Comparison of ENCODE assay signal across 8 cellular contexts in the genomic region with DNA sequence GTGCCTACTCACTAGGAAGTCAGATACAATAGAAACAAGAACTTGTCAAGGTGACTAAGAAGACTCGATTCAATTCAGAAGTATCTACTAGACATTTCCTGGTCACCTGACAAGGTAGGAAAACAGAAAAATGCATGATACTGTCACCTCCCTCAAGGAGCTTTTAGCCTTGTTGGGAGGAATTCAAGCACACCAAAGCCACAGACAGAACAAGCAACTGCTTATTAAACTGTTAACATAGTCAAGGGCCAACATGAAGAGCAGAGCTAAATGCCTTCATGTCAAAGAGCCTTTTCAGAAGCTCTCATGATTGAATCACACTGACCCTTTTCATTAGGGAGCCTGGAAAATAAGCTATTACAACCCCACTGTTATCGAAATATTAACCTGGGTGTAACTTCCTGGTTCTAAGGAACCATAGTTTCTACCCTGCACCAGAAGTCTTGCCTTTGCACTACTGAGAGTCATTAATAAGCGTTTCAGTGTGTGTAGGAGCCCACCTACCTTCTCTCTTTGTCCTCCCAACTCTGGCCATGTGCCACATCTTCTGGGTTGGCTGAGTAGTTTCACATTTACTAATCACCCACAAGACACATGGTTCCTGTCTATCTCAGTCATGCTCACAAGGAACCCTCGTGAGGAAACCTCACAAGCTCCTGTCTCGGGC. TPM values are rescaled to one million over a fixed set of nuclear protein-coding genes. Genes with fewer than 3 reads are reported as not detected.
DNase-seq lines count a peak whose midpoint lies in the region; ATAC-seq and TF ChIP-seq lines count a peak whose summit lies in the region.

No MANE protein-coding gene starts in this region.

- no peaks in the 10 kb centered on the region for H3K36me3 ChIP-seq in GM23338 (ENCODE audit: insufficient read depth)
- H3K36me3 ChIP-seq in osteoblast (ENCODE audit: insufficient read depth, low read length), result no peaks in the 10 kb centered on the region

- no peaks in the 10 kb centered on the region for H3K36me3 Mint-ChIP-seq in GM23338 (ENCODE audit: low read depth)
- H3K36me3 Mint-ChIP-seq in activated naive CD4-positive, alpha-beta T cell treated with anti-CD3 and anti-CD28 coated beads, Interleukin-2, amount 10 ng/mL, durations not matched to agents 7 days and 5 days, result no peaks in the 10 kb centered on the region

- H3K4me1 ChIP-seq in GM23338 (ENCODE audit: insufficient read depth) (peaks cover 7% of the 10 kb centered on the region; the same call in 1 of the 2 replicates), osteoblast (ENCODE audit: insufficient read depth, low read length) (peaks cover 20% of the 10 kb centered on the region)

- H3K9me3 ChIP-seq in osteoblast (ENCODE audit: low read depth, low read length), result no peaks in the 10 kb centered on the region

- TF ChIP-seq POLR2A in NB4 (IDR thresholded peaks at IDR 0.05; ENCODE audit: extremely low read depth, insufficient read length), result no peak

- H2AFZ ChIP-seq in GM23338 (0 out of 2 replicates have a peak overlapping the region, but pooled peaks have one; percentile 8), osteoblast (ENCODE audit: low read length) (peak overlapping the region; percentile 61)

- no peaks in the 10 kb centered on the region for H3K9me3 Mint-ChIP-seq in GM23338
- no peaks in the 10 kb centered on the region for H3K9me3 Mint-ChIP-seq in activated naive CD4-positive, alpha-beta T cell treated with anti-CD3 and anti-CD28 coated beads, Interleukin-2, amount 10 ng/mL, durations not matched to agents 7 days and 5 days

- no peaks in the 10 kb centered on the region for H3K9me2 ChIP-seq in GM23338 (ENCODE audit: insufficient read depth)

- H3K27ac Mint-ChIP-seq in GM23338, result no peak overlapping the region
- H3K27ac Mint-ChIP-seq in activated naive CD4-positive, alpha-beta T cell treated with anti-CD3 and anti-CD28 coated beads, Interleukin-2, amount 10 ng/mL, durations not matched to agents 7 days and 5 days, result peak overlapping the region; percentile 81

- H3K4me1 Mint-ChIP-seq in GM23338, result peaks cover 18% of the 10 kb centered on the region
- peaks cover 51% of the 10 kb centered on the region for H3K4me1 Mint-ChIP-seq in activated naive CD4-positive, alpha-beta T cell treated with anti-CD3 and anti-CD28 coated beads, Interleukin-2, amount 10 ng/mL, durations not matched to agents 7 days and 5 days

- peak; percentile 74 for ATAC-seq in GM18511 (IDR thresholded peaks at IDR 0.05; ENCODE audit: unreplicated experiment)
- ATAC-seq in GM23338, result no peak

- H3F3A ChIP-seq in GM23338 (replicated peaks; ENCODE audit: low read depth), result no peaks in the 10 kb centered on the region

- TF ChIP-seq CTCF in GM23338 (conservative IDR thresholded peaks at IDR 0.05; ENCODE audit: low read depth in 2 of 2) (no peak), NB4 (IDR thresholded peaks at IDR 0.05; ENCODE audit: low read depth, low read length) (no peak), osteoblast (IDR thresholded peaks at IDR 0.05; ENCODE audit: extremely low read depth, low read depth, low read length) (no peak)

- in situ Hi-C loops in G401 (cut with HindIII; ENCODE audit: low sequenced_read_pairs), result no loop called here

- DNase-seq in GM23338 (ENCODE audit: low spot score) (no peak), NB4 (ENCODE audit: low read depth) (peak; percentile 57), osteoblast (ENCODE audit: insufficient read length, low spot score, missing footprints) (no peak), G401 (ENCODE audit: low spot score) (no peak), NCI-H510A (lab: John Stamatoyannopoulos, UW) (no peak), LoVo (ENCODE audit: low spot score) (no peak)
- DNase-seq in activated naive CD4-positive, alpha-beta T cell treated with anti-CD3 and anti-CD28 coated beads, Interleukin-2, amount 10 ng/mL, durations not matched to agents 7 days and 5 days, result peak; percentile 52

- no peaks in the 10 kb centered on the region for H3K79me2 ChIP-seq in GM23338 (replicated peaks; ENCODE audit: insufficient read depth)
- no peaks in the 10 kb centered on the region for H3K79me2 ChIP-seq in osteoblast (ENCODE audit: insufficient read depth, low read length)

- no peaks in the 10 kb centered on the region for H3K27me3 Mint-ChIP-seq in GM23338 (ENCODE audit: insufficient read depth, low read depth, poor library complexity)
- H3K27me3 Mint-ChIP-seq in activated naive CD4-positive, alpha-beta T cell treated with anti-CD3 and anti-CD28 coated beads, Interleukin-2, amount 10 ng/mL, durations not matched to agents 7 days and 5 days, result no peaks in the 10 kb centered on the region

- H3K4me2 ChIP-seq in GM23338 (no peak overlapping the region), osteoblast (ENCODE audit: insufficient read depth, low read length) (no peak overlapping the region)

- H3K27me3 ChIP-seq in GM23338 (ENCODE audit: insufficient read depth) (no peaks in the 10 kb centered on the region), osteoblast (ENCODE audit: insufficient read depth, low read length) (no peaks in the 10 kb centered on the region)

- no peak overlapping the region for H3K4me3 Mint-ChIP-seq in GM23338
- H3K4me3 Mint-ChIP-seq in activated naive CD4-positive, alpha-beta T cell treated with anti-CD3 and anti-CD28 coated beads, Interleukin-2, amount 10 ng/mL, durations not matched to agents 7 days and 5 days, result no peak overlapping the region

- H4K20me1 ChIP-seq in GM23338 (replicated peaks; ENCODE audit: insufficient read depth) (no peaks in the 10 kb centered on the region), osteoblast (ENCODE audit: insufficient read depth, low read length) (no peaks in the 10 kb centered on the region)

- CTCF ChIA-PET in activated naive CD4-positive, alpha-beta T cell treated with anti-CD3 and anti-CD28 coated beads, Interleukin-2, amount 10 ng/mL, durations not matched to agents 7 days and 5 days (lab: Charles Lee), result interaction anchor here (1.0 to 1.1 kb wide), 2 partner anchors 9 to 20 kb away, joined by 3 read pairs; no protein-coding TSS in a partner anchor

- H3K4me3 ChIP-seq in GM23338, result no peak overlapping the region
- no peak overlapping the region for H3K4me3 ChIP-seq in NB4 (ENCODE audit: low read depth, low read length)
- H3K4me3 ChIP-seq in osteoblast (ENCODE audit: insufficient read depth, low read length), result no peak overlapping the region

- H3K27ac ChIP-seq in GM23338 (ENCODE audit: low read depth) (no peak overlapping the region), osteoblast (ENCODE audit: low read depth, low read length) (no peak overlapping the region)

TF ChIP-seq in GM23338, 12 proteins besides CTCF, POLR2A, EP300 and RAD21 (continues in another document):
- TF ChIP-seq ZNF331 (CRISPR knock-in tag; IDR thresholded peaks at IDR 0.05; ENCODE audit: low read depth), result no peak

RNA-seq across cellular contexts. Expression of gene LGALS3, which starts 31.0 kb away (rescaled TPM):
- 7.2 and 7.3 TPM in 2 replicates for total RNA-seq in GM23338 (2014; rRNA removed; shearing (Covaris generic))
- polyA plus RNA-seq in GM23338 (2016; fragmentation: Nextera tagmentation; extraction: Ambion mirVana), result 10.9 and 14.7 TPM in 2 replicates
- 368 and 433 TPM in 2 replicates for total RNA-seq in osteoblast
- 207 and 236 TPM in 2 replicates for total RNA-seq in G401 (2014; rRNA removed; shearing (Covaris generic))

RNA-seq across cellular contexts. Expression of gene MAPK1IP1L, which starts 46.6 kb away (rescaled TPM):
- total RNA-seq in GM23338 (2014; rRNA removed; shearing (Covaris generic)), result 138 and 162 TPM in 2 replicates
- polyA plus RNA-seq in GM23338 (2016; fragmentation: Nextera tagmentation; extraction: Ambion mirVana), result 64.0 and 72.4 TPM in 2 replicates
- total RNA-seq in osteoblast, result 37.4 and 42.0 TPM in 2 replicates
- 17.6 and 33.1 TPM in 2 replicates for total RNA-seq in G401 (2014; rRNA removed; shearing (Covaris generic))

Comparison
In these comparisons a context has a peak if more than half of its experiments do, and no peak if none do; other contexts are left out.
1. DNase-seq: peak in NB4 (single experiment) and activated naive CD4-positive, alpha-beta T cell treated with anti-CD3 and anti-CD28 coated beads, Interleukin-2, amount 10 ng/mL, durations not matched to agents 7 days and 5 days (single experiment); none in GM23338 (single experiment), osteoblast (single experiment), G401 (single experiment), NCI-H510A (single experiment) and LoVo (single experiment).
2. RNA of gene LGALS3, which starts 31.0 kb away (total RNA-seq): 368 to 433 TPM in osteoblast and 207 to 236 TPM in G401; 7.2 to 7.3 TPM in GM23338; every median in the first group is over 10 times any median in the second.